ENCODE assay signal across 28 cellular contexts in the genomic region with DNA sequence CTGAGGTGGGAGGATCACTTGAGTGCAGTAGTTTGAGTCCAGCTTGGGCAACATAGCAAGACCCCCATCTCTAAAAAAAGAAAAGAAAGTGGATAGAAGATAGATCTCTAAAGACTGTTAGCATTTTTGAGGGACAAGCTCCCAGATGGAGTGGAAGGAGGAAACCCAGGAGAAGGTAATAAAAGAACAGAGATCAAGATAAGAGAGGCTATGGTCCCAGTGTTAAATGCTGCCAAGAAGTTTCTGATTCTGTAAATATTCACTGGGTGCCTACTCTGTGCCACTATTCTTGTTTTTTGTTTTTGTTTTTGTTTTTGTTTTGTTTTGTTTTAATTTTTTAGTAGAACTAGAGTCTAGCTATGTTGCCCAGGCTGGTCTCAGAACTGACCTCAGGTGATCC.
"Had no signal": no experiment of that assay in that cellular context is flagged by ENCODE, and none has a peak within 500 bp of the region (broad histone marks: within the 10 kb centered on the region; RNA-seq: fewer than 3 reads in every experiment).

No MANE protein-coding gene starts in this region.

- H3K4me3 Mint-ChIP-seq: dendritic cell treated with granulocyte-macrophage colony-stimulating factor and Interleukin-4, amounts not matched to agents 40 ng/mL and 50 ng/mL, for 4 days; effector memory CD8-positive, alpha-beta T cell; endodermal cell had no signal

- ATAC-seq: effector memory CD8-positive, alpha-beta T cell; esophagus mucosa; foreskin keratinocyte; gastrocnemius medialis; gastroesophageal sphincter; heart left ventricle; heart right ventricle had no signal

- DNase-seq: colonic mucosa; cortex of kidney; dermis blood vessel endothelial cell; dorsolateral prefrontal cortex; effector CD4-positive, alpha-beta T cell; effector CD8-positive, alpha-beta T cell; effector memory CD4-positive, alpha-beta T cell; effector memory CD8-positive, alpha-beta T cell; endodermal cell; erythroblast; esophagus squamous epithelium; foreskin fibroblast; foreskin keratinocyte; foreskin melanocyte; gastrocnemius medialis; glutamatergic neuron; head of caudate nucleus; heart left ventricle; heart right ventricle had no signal

- H3K9me3 ChIP-seq: colonic mucosa, esophagus muscularis mucosa, esophagus squamous epithelium, gastrocnemius medialis, gastroesophageal sphincter, heart left ventricle, heart right ventricle had no signal

- H3K4me3 ChIP-seq: colonic mucosa, dorsolateral prefrontal cortex, esophagus muscularis mucosa, esophagus squamous epithelium, gastrocnemius medialis, gastroesophageal sphincter, heart left ventricle, heart right ventricle had no signal

- FAIRE-seq: colon, endometrium, endothelial cell of umbilical vein, frontal cortex had no signal

- H3K36me3 ChIP-seq: colonic mucosa, gastrocnemius medialis had no signal

- H3K27me3 ChIP-seq: colonic mucosa, dorsolateral prefrontal cortex, esophagus muscularis mucosa, esophagus squamous epithelium, foreskin keratinocyte, gastrocnemius medialis, gastroesophageal sphincter, heart left ventricle, heart right ventricle had no signal

- H3K9me3 Mint-ChIP-seq: dendritic cell treated with granulocyte-macrophage colony-stimulating factor and Interleukin-4, amounts not matched to agents 40 ng/mL and 50 ng/mL, for 4 days; effector memory CD8-positive, alpha-beta T cell; endodermal cell had no signal

- H3K27ac ChIP-seq: colonic mucosa, dorsolateral prefrontal cortex, epithelial cell of prostate, esophagus muscularis mucosa, esophagus squamous epithelium, foreskin keratinocyte, gastrocnemius medialis, gastroesophageal sphincter, heart left ventricle, heart right ventricle had no signal

- H3K4me1 ChIP-seq: colonic mucosa, esophagus muscularis mucosa, esophagus squamous epithelium, foreskin keratinocyte, gastrocnemius medialis, gastroesophageal sphincter, heart left ventricle, heart right ventricle had no signal

- H3K27ac Mint-ChIP-seq: dendritic cell treated with granulocyte-macrophage colony-stimulating factor and Interleukin-4, amounts not matched to agents 40 ng/mL and 50 ng/mL, for 4 days; effector memory CD8-positive, alpha-beta T cell; endodermal cell had no signal

- H3K27me3 Mint-ChIP-seq: dendritic cell treated with granulocyte-macrophage colony-stimulating factor and Interleukin-4, amounts not matched to agents 40 ng/mL and 50 ng/mL, for 4 days; effector memory CD8-positive, alpha-beta T cell had no signal
